Comparison of ENCODE assay signal across 5 cellular contexts in the genomic region with DNA sequence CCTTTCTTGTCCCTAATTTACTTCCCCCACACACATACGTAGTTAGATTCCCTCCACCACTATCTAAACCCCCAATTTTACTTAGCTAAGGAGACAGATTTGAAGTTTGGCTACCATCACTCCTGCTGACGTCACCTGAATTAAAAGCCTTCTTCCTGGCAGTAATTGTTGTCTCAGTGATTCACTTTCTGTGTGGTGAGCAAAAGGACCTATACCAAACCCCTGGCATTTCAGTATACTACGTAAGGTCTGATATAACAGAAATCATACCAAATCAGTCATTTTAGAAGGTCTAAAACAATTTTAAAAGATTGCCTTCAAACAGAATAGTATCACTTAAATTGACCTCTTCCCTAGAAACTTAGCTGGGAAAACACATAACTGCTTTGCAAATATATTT.
DNase-seq lines count a peak whose midpoint lies in the region; ATAC-seq, FAIRE-seq and TF ChIP-seq lines count a peak whose summit lies in the region.
"Not testable (repeated sequence)": the region's sequence is repeated elsewhere in the genome, so short reads cannot be mapped to it uniquely, and the experiment has no call there.

No MANE protein-coding gene starts in this region.

- H3K9me3 ChIP-seq in RWPE2 (ENCODE audit: severe bottlenecking); GM12878 (replicated peaks; ENCODE audit: control insufficient read depth, insufficient read depth, low read length); smooth muscle cell (replicated peaks; ENCODE audit: low read depth): not testable (repeated sequence)

- not testable (repeated sequence) for H3K79me2 ChIP-seq in GM12878 (ENCODE audit: control insufficient read depth, insufficient read depth, low read length); smooth muscle cell (ENCODE audit: low read depth)

- H3K36me3 ChIP-seq in RWPE2 (ENCODE audit: low read depth); GM12878 (ENCODE audit: control insufficient read depth in 2 of 2, insufficient read depth in 2 of 2, low read length in 1 of 2); smooth muscle cell (ENCODE audit: low read depth): not testable (repeated sequence)

- not testable (repeated sequence) for H4K20me1 ChIP-seq in GM12878 (ENCODE audit: control insufficient read depth, insufficient read depth); smooth muscle cell (ENCODE audit: low read depth)

- peak; percentile 68 for FAIRE-seq in A204.1 (lab: Jason Lieb, UNC)
- FAIRE-seq in GM12878 (lab: Jason Lieb, UNC), result peak; percentile 70
- FAIRE-seq in endometrium (lab: Jason Lieb, UNC), result peak; percentile 46

- TF ChIP-seq POLR2A in GM12878 (IDR thresholded peaks at IDR 0.05; ENCODE audit: low read depth, low read length), result not testable (repeated sequence)

- BruUV-seq in GM12878 (replicated peaks; lab: Mats Ljungman, UMichigan), result not testable (repeated sequence)

- not testable (repeated sequence) for H3K4me2 ChIP-seq in GM12878 (ENCODE audit: control insufficient read depth, insufficient read depth); smooth muscle cell

- H3K27me3 ChIP-seq in RWPE2 (ENCODE audit: insufficient read depth, poor library complexity, severe bottlenecking); GM12878 (replicated peaks in 1 of 2; ENCODE audit: control insufficient read depth in 2 of 2, insufficient read depth in 2 of 2, low read length in 1 of 2); smooth muscle cell (ENCODE audit: low read depth): not testable (repeated sequence)

- CTCF ChIA-PET in GM12878 (lab: Yijun Ruan, JAX), result not testable (repeated sequence)

- TF ChIP-seq CTCF in RWPE2 (IDR thresholded peaks at IDR 0.05; ENCODE audit: poor library complexity, severe bottlenecking); GM12878 (IDR thresholded peaks at IDR 0.05 in 2 of 3, conservative IDR thresholded peaks at IDR 0.05 in 1 of 3; ENCODE audit: control insufficient read depth in 2 of 3, extremely low read depth in 1 of 3, insufficient read depth in 1 of 3, low read depth in 3 of 3, low read length in 3 of 3); smooth muscle cell (IDR thresholded peaks at IDR 0.05; ENCODE audit: borderline replicate concordance, insufficient read depth, poor library complexity, severe bottlenecking): not testable (repeated sequence)

- 0% methylated on average over 1 of the region's 3 CpGs for WGBS in GM12878 (ENCODE audit: insufficient coverage, insufficient replicate concordance, low lambda C conversion rate, missing lambda C conversion rate)
- WGBS in smooth muscle cell (ENCODE audit: low lambda C conversion rate), result 41% methylated on average over 1 of the region's 3 CpGs

- in situ Hi-C loops in GM12878 (cut with MboI), result not testable (repeated sequence)

- intact Hi-C loops in GM12878 (cut with micrococcal nuclease; ENCODE audit: unreplicated experiment), result not testable (repeated sequence)

- RAD21 ChIA-PET in GM12878 (lab: Charles Lee; ENCODE audit: unreplicated experiment), result not testable (repeated sequence)

- H2AFZ ChIP-seq in GM12878 (ENCODE audit: control insufficient read depth, low read depth, low read length); smooth muscle cell (ENCODE audit: low read depth): not testable (repeated sequence)

- H3K9ac ChIP-seq in GM12878 (ENCODE audit: control insufficient read depth, insufficient read depth, low read length); smooth muscle cell (ENCODE audit: low read depth): not testable (repeated sequence)

- H3K4me3 ChIP-seq in RWPE2 (ENCODE audit: severe bottlenecking); GM12878; smooth muscle cell: not testable (repeated sequence)

- POLR2A ChIA-PET in GM12878 (lab: Charles Lee), result not testable (repeated sequence)

- not testable (repeated sequence) for TF ChIP-seq EP300 in GM12878 (IDR thresholded peaks at IDR 0.05; ENCODE audit: borderline replicate concordance in 1 of 2, control insufficient read depth in 1 of 2, low read depth in 2 of 2, low read length in 2 of 2)

- H3K4me1 ChIP-seq in RWPE2 (ENCODE audit: insufficient read depth, poor library complexity, severe bottlenecking); GM12878 (ENCODE audit: control insufficient read depth, insufficient read depth, low read length); smooth muscle cell (ENCODE audit: low read depth): not testable (repeated sequence)

- ATAC-seq in RWPE2 (ENCODE audit: low read depth), result peak; percentile 84
- not testable (repeated sequence) for ATAC-seq in GM12878

- TF ChIP-seq RAD21 in GM12878 (IDR thresholded peaks at IDR 0.05; ENCODE audit: insufficient read depth, low read depth, low read length), result not testable (repeated sequence)

- not testable (repeated sequence) for H3F3A ChIP-seq in smooth muscle cell (ENCODE audit: low read depth)

- SMC1A ChIA-PET in GM12878 (lab: Charles Lee; ENCODE audit: uncharacterized antibody, unreplicated experiment), result not testable (repeated sequence)

- not testable (repeated sequence) for DNase-seq in RWPE2 (ENCODE audit: low spot score); GM12878 (ENCODE audit: low read depth, low spot score); smooth muscle cell (lab: John Stamatoyannopoulos, UW; ENCODE audit: unreplicated experiment)

- not testable (repeated sequence) for H3K27ac ChIP-seq in RWPE2 (ENCODE audit: poor library complexity, severe bottlenecking); GM12878 (ENCODE audit: control insufficient read depth, insufficient read depth)
- peak overlapping the region; percentile 71 for H3K27ac ChIP-seq in smooth muscle cell (ENCODE audit: low read depth)
